ENCODE assay signal across 23 cellular contexts in the genomic region with DNA sequence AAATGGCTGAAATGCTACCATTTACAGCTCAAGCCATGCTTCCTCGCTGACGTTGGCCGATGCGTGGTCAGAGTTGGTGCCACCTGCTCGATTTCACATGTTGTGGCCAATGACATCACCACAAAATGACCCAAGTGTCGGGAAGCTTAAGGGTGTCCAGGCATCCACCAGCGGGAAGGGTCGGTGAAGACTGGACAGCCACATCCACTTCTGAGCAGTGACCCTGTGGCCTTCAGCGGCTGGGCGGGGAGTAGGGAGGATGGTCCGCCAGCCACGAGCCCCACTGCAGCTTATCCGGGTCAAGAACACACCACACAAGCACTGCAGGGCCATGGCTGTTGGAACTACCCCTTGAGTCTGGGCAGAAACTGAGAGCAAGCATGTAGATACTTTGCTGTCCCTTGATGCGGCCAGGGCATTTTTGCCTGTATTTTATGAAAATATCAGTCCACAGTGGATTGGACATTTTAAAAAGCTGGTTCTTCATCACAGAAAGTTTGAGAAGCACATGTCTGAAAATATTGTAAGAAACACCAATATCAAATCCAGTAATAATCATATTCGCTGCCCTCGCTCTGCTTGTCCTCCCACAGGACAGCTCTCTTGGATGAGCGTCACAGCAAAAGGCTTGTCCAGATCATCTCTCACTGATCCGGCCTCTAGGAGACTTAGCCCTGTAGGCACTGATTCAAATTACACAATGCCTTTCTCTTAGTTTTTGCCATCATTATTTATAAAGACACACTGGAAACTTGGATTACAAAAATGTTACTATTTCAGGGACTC.
A peak's percentile ranks its signal among the peaks of the same experiment; 100 is the strongest.
DNase-seq lines count a peak whose midpoint lies in the region; ATAC-seq and TF ChIP-seq lines count a peak whose summit lies in the region.
"Had no signal": no experiment of that assay in that cellular context is flagged by ENCODE, and none has a peak within 500 bp of the region (broad histone marks: within the 10 kb centered on the region; RNA-seq: fewer than 3 reads in every experiment).

No MANE protein-coding gene starts in this region.

- H3K4me1 Mint-ChIP-seq in H9 (peaks cover 9 to 12% of the 10 kb centered on the region in 2 experiments), mesothelial cell of epicardium (peaks cover 29% of the 10 kb centered on the region)
- H3K4me1 Mint-ChIP-seq: CD4-positive, alpha-beta memory T cell; IgD-negative memory B cell had no signal

- TF ChIP-seq EP300 in sigmoid colon (IDR thresholded peaks at IDR 0.05), result no peak

- no peak overlapping the region for H2BK20ac ChIP-seq in H9 (ENCODE audit: low read depth, low read length, poor library complexity, severe bottlenecking)

- H3F3A ChIP-seq in GM23248 (ENCODE audit: insufficient read depth), result peaks cover 17% of the 10 kb centered on the region; the same call in 1 of the 2 replicates

- TF ChIP-seq POLR2A in sigmoid colon (IDR thresholded peaks at IDR 0.05), result no peak

- H3K4me1 ChIP-seq in GM23248 (ENCODE audit: insufficient read depth) (peaks cover 15% of the 10 kb centered on the region), H9 (ENCODE audit: insufficient read depth, low read length) (no peaks in the 10 kb centered on the region), sigmoid colon (peaks cover 0 to 20% (median 7%) of the 10 kb centered on the region in 4 donors)
- H3K4me1 ChIP-seq: Caco-2, Peyer's patch had no signal

- H2BK15ac ChIP-seq in H9 (ENCODE audit: low read depth, low read length), result no peak overlapping the region

- no peak for TF ChIP-seq CTCF in H9 (conservative IDR thresholded peaks at IDR 0.05)
- TF ChIP-seq CTCF in mesothelial cell of epicardium (IDR thresholded peaks at IDR 0.05; ENCODE audit: unreplicated experiment), result no peak
- no peak for TF ChIP-seq CTCF in sigmoid colon (IDR thresholded peaks at IDR 0.05)

- peak; percentile 43 for DNase-seq in GM23248
- DNase-seq in H9, result no peak
- no peak for DNase-seq in mesothelial cell of epicardium (ENCODE audit: low spot score in 2 of 2, unreplicated experiment in 2 of 2)
- peak; percentile 56 for DNase-seq in sigmoid colon
- DNase-seq in HuH-7.5 (ENCODE audit: low spot score), result no peak
- DNase-seq in activated T-cell treated with anti-CD3 and anti-CD28 coated beads for 4 hours, result no peak
- DNase-seq: ACHN; Caco-2; CD4-positive, alpha-beta memory T cell; DMS 273 treated with DMSO at 0.1 percent for 48 hours; DMS79 treated with DMSO at 0.1 percent for 48 hours; HCEC 1CT; NCI-H1105; NCI-H146; NCI-H2029 treated with DMSO at 0.1 percent for 48 hours; NCI-H2171; NCI-H345; NCI-H524 treated with DMSO at 0.1 percent for 48 hours had no signal

- 78 to 79% methylated on average over 18 of the region's 18 CpGs for WGBS in GM23248 (ENCODE audit: low coverage in 1 of 2, low lambda C conversion rate in 2 of 2, missing lambda C conversion rate in 2 of 2), 2 experiments
- WGBS in H9 (ENCODE audit: extremely low coverage, insufficient read length, low lambda C conversion rate), result no CpG with 5 or more reads among the region's 18 CpGs
- 86 to 88% methylated on average over 18 of the region's 18 CpGs for WGBS in sigmoid colon, 2 donors

- no peak overlapping the region for H2BK120ac ChIP-seq in H9 (ENCODE audit: low read depth, low read length, poor library complexity, severe bottlenecking)

- H3K36me3 Mint-ChIP-seq in H9 (ENCODE audit: insufficient read depth in 1 of 3, low read depth in 3 of 3), result no peaks in the 10 kb centered on the region
- H3K36me3 Mint-ChIP-seq in mesothelial cell of epicardium, result no peaks in the 10 kb centered on the region
- H3K36me3 Mint-ChIP-seq: CD4-positive, alpha-beta memory T cell; IgD-negative memory B cell had no signal

- H3K36me3 ChIP-seq in GM23248 (ENCODE audit: low read depth), result no peaks in the 10 kb centered on the region
- no peaks in the 10 kb centered on the region for H3K36me3 ChIP-seq in sigmoid colon
- H3K36me3 ChIP-seq: BLaER1 treated with 17β-estradiol and CSF1 and Interleukin-3, amounts not matched to agents 10 nM and 100 nM; Peyer's patch; SJSA1 had no signal

- H3K4me3 ChIP-seq in GM23248, result no peak overlapping the region
- H3K4me3 ChIP-seq in sigmoid colon, result no peak overlapping the region
- H3K4me3 ChIP-seq: BLaER1 treated with 17β-estradiol and CSF1 and Interleukin-3, amounts not matched to agents 10 nM and 100 nM; Peyer's patch; SJSA1 had no signal

- no peak overlapping the region for H3K23ac ChIP-seq in H9 (ENCODE audit: insufficient read length, low read depth, low read length)

- no peaks in the 10 kb centered on the region for H4K20me1 ChIP-seq in GM23248 (ENCODE audit: insufficient read depth)
- H4K20me1 ChIP-seq in H9 (ENCODE audit: control insufficient read depth, insufficient read depth, insufficient read length), result no peaks in the 10 kb centered on the region
- H4K20me1 ChIP-seq: BLaER1 treated with 17β-estradiol and CSF1 and Interleukin-3, amounts not matched to agents 10 nM and 100 nM had no signal

- no peak overlapping the region for H3K27ac ChIP-seq in GM23248
- H3K27ac ChIP-seq in H9 (ENCODE audit: insufficient read length, low read depth, low read length), result no peak overlapping the region
- H3K27ac ChIP-seq in sigmoid colon, result no peak overlapping the region
- H3K27ac ChIP-seq: BLaER1 treated with 17β-estradiol and CSF1 and Interleukin-3, amounts not matched to agents 10 nM and 100 nM; Peyer's patch; SJSA1 had no signal

- H3K4me3 Mint-ChIP-seq in H9 (no peak overlapping the region), mesothelial cell of epicardium (no peak overlapping the region)
- H3K4me3 Mint-ChIP-seq: CD4-positive, alpha-beta memory T cell had no signal

- H3K27me3 Mint-ChIP-seq in H9 (ENCODE audit: low read depth), result peaks cover 5% of the 10 kb centered on the region
- peaks cover 7% of the 10 kb centered on the region for H3K27me3 Mint-ChIP-seq in mesothelial cell of epicardium (ENCODE audit: low read depth)

- H4K5ac ChIP-seq in H9 (ENCODE audit: insufficient read length, low read depth, low read length), result no peak overlapping the region

- H3K79me1 ChIP-seq in H9 (ENCODE audit: insufficient read depth, low read depth, low read length, poor library complexity, severe bottlenecking), result no peaks in the 10 kb centered on the region

- H2AK5ac ChIP-seq in H9 (ENCODE audit: insufficient read length, low read length), result no peak overlapping the region

- no peak overlapping the region for H2BK5ac ChIP-seq in H9 (ENCODE audit: insufficient read length, low read length)

- no peak overlapping the region for H3K18ac ChIP-seq in H9 (ENCODE audit: insufficient read length, low read depth, low read length)

- no peaks in the 10 kb centered on the region for H3K9me3 Mint-ChIP-seq in H9
- H3K9me3 Mint-ChIP-seq in mesothelial cell of epicardium, result no peaks in the 10 kb centered on the region
- H3K9me3 Mint-ChIP-seq: CD4-positive, alpha-beta memory T cell; IgD-negative memory B cell had no signal

- in situ Hi-C loops in GM23248 (cut with MboI), result no loop called here

- H3T11ph ChIP-seq in H9 (ENCODE audit: low read length), result no peak overlapping the region

- H3K27me3 ChIP-seq in GM23248 (replicated peaks; ENCODE audit: insufficient read depth) (peaks cover 6% of the 10 kb centered on the region; the same call in 1 of the 2 replicates), H9 (ENCODE audit: insufficient read depth, low read length) (no peaks in the 10 kb centered on the region), sigmoid colon (peaks cover 0 to 3% (median 0%) of the 10 kb centered on the region in 3 donors)
- H3K27me3 ChIP-seq: BLaER1 treated with 17β-estradiol and CSF1 and Interleukin-3, amounts not matched to agents 10 nM and 100 nM; Peyer's patch; SJSA1 had no signal

- H3K9me3 ChIP-seq in GM23248 (ENCODE audit: low read depth) (no peaks in the 10 kb centered on the region), H9 (ENCODE audit: control insufficient read depth, low read depth, low read length) (no peaks in the 10 kb centered on the region), sigmoid colon (no peaks in the 10 kb centered on the region)
- H3K9me3 ChIP-seq: BLaER1 treated with 17β-estradiol and CSF1 and Interleukin-3, amounts not matched to agents 10 nM and 100 nM; Caco-2; Peyer's patch; SJSA1 had no signal

- intact Hi-C loops in sigmoid colon (cut with DNase I), result no loop called here

- H2AFZ ChIP-seq in GM23248 (0 out of 2 replicates have a peak overlapping the region, but pooled peaks have one; percentile 0), H9 (ENCODE audit: low read length) (no peak overlapping the region)

- no peak for ATAC-seq in GM19351 (IDR thresholded peaks at IDR 0.05; ENCODE audit: unreplicated experiment)

- H3K27ac Mint-ChIP-seq in H9 (no peak overlapping the region), mesothelial cell of epicardium (peak overlapping the region; percentile 15)
- H3K27ac Mint-ChIP-seq: CD4-positive, alpha-beta memory T cell; IgD-negative memory B cell had no signal

- no peak overlapping the region for H4K8ac ChIP-seq in H9 (replicated peaks; ENCODE audit: insufficient read length, low read depth, low read length)

- peak overlapping the region; percentile 0; the same call in 1 of the 2 replicates for H3K14ac ChIP-seq in H9 (ENCODE audit: insufficient read depth, low read length)

- no peak overlapping the region for H3K56ac ChIP-seq in H9 (ENCODE audit: insufficient read length, low read depth, low read length)

- H3K9ac ChIP-seq in GM23248 (no peak overlapping the region), H9 (ENCODE audit: extremely low read depth, insufficient read length, low read length) (no peak overlapping the region)
- H3K9ac ChIP-seq: BLaER1 treated with 17β-estradiol and CSF1 and Interleukin-3, amounts not matched to agents 10 nM and 100 nM had no signal

- no peaks in the 10 kb centered on the region for H3K9me2 ChIP-seq in GM23248 (ENCODE audit: insufficient read depth)

- no peaks in the 10 kb centered on the region for H3K79me2 ChIP-seq in GM23248 (ENCODE audit: insufficient read depth)
- no peaks in the 10 kb centered on the region for H3K79me2 ChIP-seq in H9 (ENCODE audit: insufficient read depth, low read length)

- H3K4me2 ChIP-seq in GM23248 (ENCODE audit: unreplicated experiment), result no peak overlapping the region
- H3K4me2 ChIP-seq in H9 (ENCODE audit: insufficient read depth, insufficient read length, low read length), result no peak overlapping the region
- H3K4me2 ChIP-seq: BLaER1 treated with 17β-estradiol and CSF1 and Interleukin-3, amounts not matched to agents 10 nM and 100 nM had no signal

- no peak overlapping the region for H2BK12ac ChIP-seq in H9 (ENCODE audit: insufficient read length, low read depth, low read length)

- H3K4ac ChIP-seq in H9 (ENCODE audit: low read depth, low read length), result no peak overlapping the region

- no peaks in the 10 kb centered on the region for H3K23me2 ChIP-seq in H9 (ENCODE audit: insufficient read length, low read depth, low read length, poor library complexity, severe bottlenecking)

- H4K91ac ChIP-seq in H9 (ENCODE audit: insufficient read length, low read depth, low read length), result no peak overlapping the region

Comparison
In these comparisons a context has a peak if more than half of its experiments do, and no peak if none do; other contexts are left out.
1. DNase-seq: peak in GM23248 (single experiment) and sigmoid colon (single experiment); none in H9 (single experiment), mesothelial cell of epicardium (0 of 2), HuH-7.5 (single experiment) and activated T-cell treated with anti-CD3 and anti-CD28 coated beads for 4 hours (single experiment).